In genomic region chr5:80153586-80154126, GRCh38 we compare ENCODE assay signal across 10 cellular contexts.
DNase-seq lines count a peak whose midpoint lies in the region; ATAC-seq lines count a peak whose summit lies in the region.
"Had no signal": no experiment of that assay in that cellular context is flagged by ENCODE, and none has a peak within 500 bp of the region (broad histone marks: within the 10 kb centered on the region; RNA-seq: fewer than 3 reads in every experiment).

No MANE protein-coding gene starts in this region.

- H3K36me3 Mint-ChIP-seq in activated naive CD8-positive, alpha-beta T cell: peaks cover 24% of the 10 kb centered on the region

- DNase-seq in activated effector memory CD4-positive, alpha-beta T cell treated with Interleukin-2 at 50 U/mL for 16 hours: peak; percentile 19
- DNase-seq in activated effector memory CD4-positive, alpha-beta T cell treated with anti-CD3 and anti-CD28 coated beads, Interleukin-2, amount 50 U/mL, for 16 hours: no peak
- DNase-seq in left lobe of liver (ENCODE audit: low spot score): no peak
- DNase-seq in superior temporal gyrus (ENCODE audit: extremely low spot score): peak; percentile 54
- DNase-seq in KG1 (lab: John Stamatoyannopoulos, UW): no peak
- DNase-seq in NCI-H82 (lab: John Stamatoyannopoulos, UW): no peak
- no peak for DNase-seq in HPDE6-E6E7 (ENCODE audit: extremely low spot score)
- DNase-seq: activated CD4-positive, alpha-beta T cell treated with anti-CD3 and anti-CD28 coated beads for 4 hours; SHP77 treated with DMSO at 0.1 percent for 48 hours had no signal

- H3K27me3 Mint-ChIP-seq in activated naive CD8-positive, alpha-beta T cell: no peaks in the 10 kb centered on the region

- ATAC-seq in left lobe of liver: peak; percentile 46

- H3K4me1 Mint-ChIP-seq in activated naive CD8-positive, alpha-beta T cell (ENCODE audit: low read depth): peaks cover 76% of the 10 kb centered on the region

- H3K27ac Mint-ChIP-seq in activated naive CD8-positive, alpha-beta T cell: peak overlapping the region; percentile 92

- H3K9me3 Mint-ChIP-seq in activated naive CD8-positive, alpha-beta T cell (ENCODE audit: low read depth): no peaks in the 10 kb centered on the region

- H3K4me3 Mint-ChIP-seq in activated naive CD8-positive, alpha-beta T cell: peak overlapping the region; percentile 25

Comparison
In these comparisons a context has a peak if more than half of its experiments do, and no peak if none do; other contexts are left out.
1. DNase-seq: peak in activated effector memory CD4-positive, alpha-beta T cell treated with Interleukin-2 at 50 U/mL for 16 hours (single experiment) and superior temporal gyrus (single experiment); none in activated effector memory CD4-positive, alpha-beta T cell treated with anti-CD3 and anti-CD28 coated beads, Interleukin-2, amount 50 U/mL, for 16 hours (single experiment), left lobe of liver (single experiment), KG1 (single experiment), NCI-H82 (single experiment) and HPDE6-E6E7 (single experiment).